Comparison of ENCODE assay signal across 10 cellular contexts in the genomic region with DNA sequence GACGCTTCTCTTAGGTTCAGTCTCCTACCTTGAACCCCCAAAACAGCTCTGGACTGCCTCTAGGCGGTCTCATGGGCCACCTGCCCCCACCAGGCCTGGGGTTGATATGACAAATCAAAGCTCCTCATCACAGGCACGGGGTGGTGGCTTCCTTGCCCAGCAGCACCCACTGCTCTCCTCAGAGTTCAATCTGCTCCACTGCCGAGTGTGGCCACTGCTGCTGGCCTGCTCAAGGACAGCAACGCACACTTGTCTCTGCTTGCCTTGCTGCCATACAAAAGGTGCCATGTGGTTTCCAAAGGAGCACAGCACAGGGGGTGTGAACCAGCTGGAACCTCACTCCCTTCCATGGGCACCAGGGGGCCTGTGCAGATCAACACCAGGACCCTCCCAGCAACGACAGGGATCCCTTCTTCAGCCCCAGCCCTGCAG. TPM values are rescaled to one million over a fixed set of nuclear protein-coding genes. Genes with fewer than 3 reads are reported as not detected.
DNase-seq lines count a peak whose midpoint lies in the region; ATAC-seq and TF ChIP-seq lines count a peak whose summit lies in the region.
"Had no signal": no experiment of that assay in that cellular context is flagged by ENCODE, and none has a peak within 500 bp of the region (broad histone marks: within the 10 kb centered on the region; RNA-seq: fewer than 3 reads in every experiment).

No MANE protein-coding gene starts in this region.

- H3K9me3 ChIP-seq in A673 (ENCODE audit: low read depth, low read length, poor library complexity, severe bottlenecking): no peaks in the 10 kb centered on the region
- H3K9me3 ChIP-seq in H9 (ENCODE audit: control insufficient read depth, low read depth, low read length): no peaks in the 10 kb centered on the region
- H3K9me3 ChIP-seq in mammary epithelial cell (replicated peaks; ENCODE audit: insufficient read depth, low read length): no peaks in the 10 kb centered on the region
- H3K9me3 ChIP-seq in naive thymus-derived CD4-positive, alpha-beta T cell (ENCODE audit: control insufficient read depth in 2 of 3, low read length in 3 of 3): no peaks in the 10 kb centered on the region

- peaks cover 59 to 71% of the 10 kb centered on the region in 2 experiments for H3K4me1 Mint-ChIP-seq in H9
- H3K4me1 Mint-ChIP-seq in naive thymus-derived CD4-positive, alpha-beta T cell: peaks cover 9 to 17% (median 12%) of the 10 kb centered on the region in 7 donors

- no peak overlapping the region for H4K5ac ChIP-seq in H9 (ENCODE audit: insufficient read length, low read depth, low read length)

- H3K9ac ChIP-seq in H9 (ENCODE audit: extremely low read depth, insufficient read length, low read length): no peak overlapping the region
- H3K9ac ChIP-seq in mammary epithelial cell (ENCODE audit: insufficient read depth, low read length): no peak overlapping the region

- H2BK15ac ChIP-seq in H9 (ENCODE audit: low read depth, low read length): no peak overlapping the region

- H2BK120ac ChIP-seq in H9 (ENCODE audit: low read depth, low read length, poor library complexity, severe bottlenecking): no peak overlapping the region

- intact Hi-C loops in A673 (cut with micrococcal nuclease; ENCODE audit: unreplicated experiment) (loop anchor here (5.0 kb wide), 1 partner anchor 34 kb away; no protein-coding TSS in a partner anchor), mammary epithelial cell (cut with micrococcal nuclease) (loop anchor here (1.0 to 5.0 kb wide), 3 partner anchors 32 to 354 kb away; no protein-coding TSS in a partner anchor)
- intact Hi-C loops in naive thymus-derived CD4-positive, alpha-beta T cell (cut with micrococcal nuclease): no loop called here

- no peak overlapping the region for H4K8ac ChIP-seq in H9 (replicated peaks; ENCODE audit: insufficient read length, low read depth, low read length)

- H2BK5ac ChIP-seq in H9 (ENCODE audit: insufficient read length, low read length): no peak overlapping the region

- H3K14ac ChIP-seq in H9 (ENCODE audit: insufficient read depth, low read length): no peak overlapping the region

- no peaks in the 10 kb centered on the region for H3K4me1 ChIP-seq in A673 (ENCODE audit: insufficient read depth, low read length, poor library complexity, severe bottlenecking)
- peaks cover 16% of the 10 kb centered on the region; the same call in 1 of the 2 replicates for H3K4me1 ChIP-seq in H9 (ENCODE audit: insufficient read depth, low read length)
- peaks cover 32% of the 10 kb centered on the region for H3K4me1 ChIP-seq in mammary epithelial cell (ENCODE audit: insufficient read depth, low read length)
- H3K4me1 ChIP-seq in naive thymus-derived CD4-positive, alpha-beta T cell (ENCODE audit: control insufficient read depth in 2 of 2, insufficient read depth in 2 of 2, low read length in 2 of 2): peaks cover 0 to 9% of the 10 kb centered on the region in 2 donors

- H4K20me1 ChIP-seq in H9 (ENCODE audit: control insufficient read depth, insufficient read depth, insufficient read length) (no peaks in the 10 kb centered on the region), mammary epithelial cell (ENCODE audit: insufficient read depth, low read length) (no peaks in the 10 kb centered on the region)

- H3K79me2 ChIP-seq in H9 (ENCODE audit: insufficient read depth, low read length) (no peaks in the 10 kb centered on the region), mammary epithelial cell (ENCODE audit: insufficient read depth, low read length) (no peaks in the 10 kb centered on the region)

- no peak overlapping the region for H2AFZ ChIP-seq in H9 (ENCODE audit: low read length)
- peak overlapping the region; percentile 77 for H2AFZ ChIP-seq in mammary epithelial cell (ENCODE audit: low read depth, low read length)

- no peaks in the 10 kb centered on the region for H3K36me3 Mint-ChIP-seq in H9 (ENCODE audit: insufficient read depth in 1 of 3, low read depth in 3 of 3)
- H3K36me3 Mint-ChIP-seq in naive thymus-derived CD4-positive, alpha-beta T cell: no peaks in the 10 kb centered on the region
- H3K36me3 Mint-ChIP-seq: T-cell had no signal

- no peaks in the 10 kb centered on the region for H3K23me2 ChIP-seq in H9 (ENCODE audit: insufficient read length, low read depth, low read length, poor library complexity, severe bottlenecking)

- H3K79me1 ChIP-seq in H9 (ENCODE audit: insufficient read depth, low read depth, low read length, poor library complexity, severe bottlenecking): no peaks in the 10 kb centered on the region

- H2BK20ac ChIP-seq in H9 (ENCODE audit: low read depth, low read length, poor library complexity, severe bottlenecking): no peak overlapping the region

- CTCF ChIA-PET in A673 (lab: Charles Lee): interaction anchor here (1.3 to 1.8 kb wide), 2 partner anchors 15 to 17 kb away, joined by 4 to 7 read pairs; no protein-coding TSS in a partner anchor
- CTCF ChIA-PET in mammary epithelial cell (lab: Charles Lee; ENCODE audit: low non-redundant PET): no interaction called here
- CTCF ChIA-PET in naive thymus-derived CD4-positive, alpha-beta T cell (lab: Charles Lee): interaction anchor here (0.7 kb wide), 1 partner anchor 8 kb away, joined by 3 read pairs; no protein-coding TSS in a partner anchor

- in situ Hi-C loops in mammary epithelial cell (cut with MboI; ENCODE audit: low sequenced_read_pairs in 2 of 2): no loop called here

- H3K27ac ChIP-seq in A673 (ENCODE audit: low read depth, low read length, poor library complexity, severe bottlenecking): no peak overlapping the region
- no peak overlapping the region for H3K27ac ChIP-seq in H9 (ENCODE audit: insufficient read length, low read depth, low read length)
- H3K27ac ChIP-seq in mammary epithelial cell (ENCODE audit: insufficient read depth, low read depth, low read length): no peak overlapping the region
- no peak overlapping the region for H3K27ac ChIP-seq in naive thymus-derived CD4-positive, alpha-beta T cell (ENCODE audit: low read depth, low read length)

- no peak overlapping the region for H3K27ac Mint-ChIP-seq in H9
- H3K27ac Mint-ChIP-seq in naive thymus-derived CD4-positive, alpha-beta T cell: peak overlapping the region in 1 of 9 donors; percentile 3
- H3K27ac Mint-ChIP-seq: T-cell had no signal

- H3K4me3 Mint-ChIP-seq in H9: no peak overlapping the region
- no peak overlapping the region for H3K4me3 Mint-ChIP-seq in naive thymus-derived CD4-positive, alpha-beta T cell
- H3K4me3 Mint-ChIP-seq: T-cell had no signal

- H4K91ac ChIP-seq in H9 (ENCODE audit: insufficient read length, low read depth, low read length): no peak overlapping the region

- no peak overlapping the region for H3K56ac ChIP-seq in H9 (ENCODE audit: insufficient read length, low read depth, low read length)

- no peak overlapping the region for H3K4me3 ChIP-seq in A673 (ENCODE audit: low read depth, low read length, poor library complexity, severe bottlenecking)
- H3K4me3 ChIP-seq in mammary epithelial cell (replicated peaks in 1 of 3; ENCODE audit: insufficient read depth in 1 of 3, low read depth in 2 of 3, low read length in 3 of 3): no peak overlapping the region
- H3K4me3 ChIP-seq in naive thymus-derived CD4-positive, alpha-beta T cell (ENCODE audit: low read length): no peak overlapping the region

- no peak overlapping the region for H3K23ac ChIP-seq in H9 (ENCODE audit: insufficient read length, low read depth, low read length)

- BruUV-seq in A673 (replicated peaks; lab: Mats Ljungman, UMichigan) (no TSS peak), mammary epithelial cell (replicated peaks; lab: Mats Ljungman, UMichigan) (no TSS peak)

- no peak overlapping the region for H2BK12ac ChIP-seq in H9 (ENCODE audit: insufficient read length, low read depth, low read length)

- peak; percentile 50 for ATAC-seq in naive thymus-derived CD4-positive, alpha-beta T cell
- no peak for ATAC-seq in omental fat pad (ENCODE audit: low FRiP score)

- no peak overlapping the region for H3K4ac ChIP-seq in H9 (ENCODE audit: low read depth, low read length)

- no CpG with 5 or more reads among the region's 6 CpGs for whole genome bisulfite sequencing in H9 (ENCODE audit: extremely low coverage, insufficient read length, low lambda C conversion rate)
- 39% methylated on average over 5 of the region's 6 CpGs for WGBS in mammary epithelial cell (ENCODE audit: low coverage, missing lambda C conversion rate)

- POLR2A ChIA-PET in A673 (lab: Charles Lee; ENCODE audit: low non-redundant PET): no interaction called here
- POLR2A ChIA-PET in naive thymus-derived CD4-positive, alpha-beta T cell (lab: Charles Lee): no interaction called here

- H3K18ac ChIP-seq in H9 (ENCODE audit: insufficient read length, low read depth, low read length): no peak overlapping the region

- H3K27me3 Mint-ChIP-seq in H9 (ENCODE audit: low read depth): peaks cover 15% of the 10 kb centered on the region
- peaks cover 0 to 21% (median 15%) of the 10 kb centered on the region in 5 donors for H3K27me3 Mint-ChIP-seq in naive thymus-derived CD4-positive, alpha-beta T cell

- no peak overlapping the region for H3T11ph ChIP-seq in H9 (ENCODE audit: low read length)

- H3K27me3 ChIP-seq in A673 (replicated peaks; ENCODE audit: insufficient read depth, low read depth, low read length, poor library complexity) (no peaks in the 10 kb centered on the region), H9 (ENCODE audit: insufficient read depth, low read length) (no peaks in the 10 kb centered on the region), mammary epithelial cell (ENCODE audit: insufficient read depth, low read length) (no peaks in the 10 kb centered on the region)
- H3K27me3 ChIP-seq in naive thymus-derived CD4-positive, alpha-beta T cell (ENCODE audit: control insufficient read depth in 2 of 2, insufficient read depth in 2 of 2, low read length in 2 of 2): no peaks in the 10 kb centered on the region

- TF ChIP-seq CTCF in A673 (conservative IDR thresholded peaks at IDR 0.05; ENCODE audit: low read depth, low read length) (peak; percentile 29; the same call in 1 of the 2 replicates), H9 (conservative IDR thresholded peaks at IDR 0.05) (peak; percentile 44; the same call in 2 of the 3 replicates), mammary epithelial cell (conservative IDR thresholded peaks at IDR 0.05 in 1 of 2, IDR thresholded peaks at IDR 0.05 in 1 of 2; ENCODE audit: extremely low read depth in 1 of 2, insufficient read depth in 1 of 2, low read depth in 1 of 2, low read length in 2 of 2) (peak; percentile 12 to 37), omental fat pad (IDR thresholded peaks at IDR 0.05) (no peak)

- H3K4me2 ChIP-seq in H9 (ENCODE audit: insufficient read depth, insufficient read length, low read length): no peak overlapping the region
- peak overlapping the region; percentile 47 for H3K4me2 ChIP-seq in mammary epithelial cell (ENCODE audit: insufficient read depth, low read depth, low read length)

- DNase-seq in A673 (ENCODE audit: low spot score) (peak; percentile 32), H9 (no peak), mammary epithelial cell (peak; percentile 29), omental fat pad (ENCODE audit: low spot score) (no peak), NCI-H1436 treated with DMSO at 0.1 percent for 48 hours (lab: John Stamatoyannopoulos, UW) (no peak), activated gamma-delta T cell treated with Interleukin-2 at 50 U/mL for 16 hours (no peak), OCI-M1 (lab: John Stamatoyannopoulos, UW) (no peak)
- no peak for DNase-seq in naive thymus-derived CD4-positive, alpha-beta T cell
- DNase-seq: NCI-H1417 treated with DMSO at 0.1 percent for 48 hours had no signal

- H2AK5ac ChIP-seq in H9 (ENCODE audit: insufficient read length, low read length): no peak overlapping the region

- dilution Hi-C loops in mammary epithelial cell (cut with HindIII; ENCODE audit: low sequenced_read_pairs): no loop called here

- no peaks in the 10 kb centered on the region; a peak in 1 of 5 replicates for H3K9me3 Mint-ChIP-seq in H9
- H3K9me3 Mint-ChIP-seq in naive thymus-derived CD4-positive, alpha-beta T cell: no peaks in the 10 kb centered on the region
- H3K9me3 Mint-ChIP-seq: T-cell had no signal

- H3K36me3 ChIP-seq in A673 (ENCODE audit: insufficient read depth, low read length, poor library complexity, severe bottlenecking) (no peaks in the 10 kb centered on the region), mammary epithelial cell (ENCODE audit: insufficient read depth, low read length) (no peaks in the 10 kb centered on the region)
- H3K36me3 ChIP-seq in naive thymus-derived CD4-positive, alpha-beta T cell (ENCODE audit: control insufficient read depth in 2 of 3, insufficient read depth in 3 of 3, low read length in 3 of 3): no peaks in the 10 kb centered on the region

RNA-seq across cellular contexts. Expression of a gene that starts 10.2 kb away (rescaled TPM):
- not detected in 2 replicates for total RNA-seq in A673 (2021)
- not detected in 2 replicates for total RNA-seq in H9 (2021)
- total RNA-seq in mammary epithelial cell: not detected
- polyA plus RNA-seq in mammary epithelial cell: not detected
- not detected for polyA minus RNA-seq in mammary epithelial cell
- total RNA-seq in naive thymus-derived CD4-positive, alpha-beta T cell: not detected
- not detected for polyA plus RNA-seq in naive thymus-derived CD4-positive, alpha-beta T cell
- total RNA-seq in omental fat pad: not detected
- total RNA-seq: T-cell had no signal

RNA-seq across cellular contexts. Expression of a gene that starts 18.9 kb away (rescaled TPM):
- total RNA-seq in A673 (2021): 0.69 and 1.2 TPM in 2 replicates
- 7.5 and 7.7 TPM in 2 replicates for total RNA-seq in H9 (2021)
- total RNA-seq in mammary epithelial cell: not detected
- polyA plus RNA-seq in mammary epithelial cell: 0.09 TPM
- polyA minus RNA-seq in mammary epithelial cell: not detected
- total RNA-seq in naive thymus-derived CD4-positive, alpha-beta T cell: not detected
- polyA plus RNA-seq in naive thymus-derived CD4-positive, alpha-beta T cell: not detected
- 10 to 100 TPM in 1 of 4 donors, 1 to 10 TPM in 3; 4.6 to 50.0 (median 7.6) TPM for total RNA-seq in omental fat pad

RNA-seq across cellular contexts. Expression of a gene that starts 28.3 kb away (rescaled TPM):
- total RNA-seq in A673 (2021): 3.6 and 3.9 TPM in 2 replicates
- total RNA-seq in H9 (2021): 2.6 and 3.0 TPM in 2 replicates
- total RNA-seq in mammary epithelial cell: 1 to 10 TPM; 2.3 TPM
- 0.31 TPM for polyA plus RNA-seq in mammary epithelial cell
- polyA minus RNA-seq in mammary epithelial cell: 0.83 TPM
- 10 to 100 TPM in 4 of 5 experiments, 1 to 10 TPM in 1; 6.4 to 17.1 (median 13.5) TPM for total RNA-seq in naive thymus-derived CD4-positive, alpha-beta T cell
- under 1 TPM; 0.09 to 0.20 TPM for polyA plus RNA-seq in naive thymus-derived CD4-positive, alpha-beta T cell
- 1 to 10 TPM; 2.9 to 5.6 (median 4.6) TPM for total RNA-seq in omental fat pad

RNA-seq across cellular contexts. Expression of a gene that starts 41.5 kb away (rescaled TPM):
- not detected in 2 replicates for total RNA-seq in A673 (2021)
- total RNA-seq in H9 (2021): not detected in 2 replicates
- total RNA-seq in mammary epithelial cell: not detected
- polyA plus RNA-seq in mammary epithelial cell: not detected
- polyA minus RNA-seq in mammary epithelial cell: not detected
- total RNA-seq in naive thymus-derived CD4-positive, alpha-beta T cell: not detected
- polyA plus RNA-seq in naive thymus-derived CD4-positive, alpha-beta T cell: not detected
- not detected for total RNA-seq in omental fat pad
- total RNA-seq: T-cell had no signal

RNA-seq across cellular contexts. Expression of a gene that starts 46.9 kb away (rescaled TPM):
- total RNA-seq in A673 (2021) (30.7 and 39.1 TPM in 2 replicates), H9 (2021) (35.2 and 38.1 TPM in 2 replicates), mammary epithelial cell (10 to 100 TPM; 16.7 to 22.5 TPM), omental fat pad (10 to 100 TPM; 14.8 to 20.3 (median 17.3) TPM)
- 13.8 TPM for polyA plus RNA-seq in mammary epithelial cell
- 11.4 TPM for polyA minus RNA-seq in mammary epithelial cell
- 10 to 100 TPM; 23.0 to 38.6 (median 36.9) TPM for total RNA-seq in naive thymus-derived CD4-positive, alpha-beta T cell
- 10 to 100 TPM; 10.6 to 26.5 TPM for polyA plus RNA-seq in naive thymus-derived CD4-positive, alpha-beta T cell

Comparison
In these comparisons a context has a peak if more than half of its experiments do, and no peak if none do; other contexts are left out.
1. DNase-seq: peak in A673 (single experiment) and mammary epithelial cell (single experiment); none in H9 (single experiment), naive thymus-derived CD4-positive, alpha-beta T cell (0 of 9), omental fat pad (single experiment), NCI-H1436 treated with DMSO at 0.1 percent for 48 hours (single experiment), activated gamma-delta T cell treated with Interleukin-2 at 50 U/mL for 16 hours (single experiment) and OCI-M1 (single experiment).
2. CTCF ChIP-seq: peak in A673 (single experiment), H9 (single experiment) and mammary epithelial cell (2 of 2); none in omental fat pad (0 of 3).
3. intact Hi-C loops: an anchor here in A673 (5.0 kb wide) and mammary epithelial cell (1.0 to 5.0 kb wide); none called in naive thymus-derived CD4-positive, alpha-beta T cell.